17 cellular contexts compared by ENCODE assay signal in genomic region chr3:30954431-30954830, GRCh38. TPM values are rescaled to one million over a fixed set of nuclear protein-coding genes. Genes with fewer than 3 reads are reported as not detected.
A peak's percentile ranks its signal among the peaks of the same experiment; 100 is the strongest.
DNase-seq lines count a peak whose midpoint lies in the region; TF ChIP-seq lines count a peak whose summit lies in the region.
"Had no signal": no experiment of that assay in that cellular context is flagged by ENCODE, and none has a peak within 500 bp of the region (broad histone marks: within the 10 kb centered on the region; RNA-seq: fewer than 3 reads in every experiment).

No MANE protein-coding gene starts in this region.

- H3K9me3 Mint-ChIP-seq in HFFc6: peaks cover 10% of the 10 kb centered on the region; the same call in 1 of the 2 replicates

- DNase-seq in NCI-H446 (lab: John Stamatoyannopoulos, UW): peak; percentile 9 to 77
- peak; percentile 33 to 79 for DNase-seq in NCI-H524 (lab: John Stamatoyannopoulos, UW)
- peak; percentile 74 for DNase-seq in cerebellar cortex (ENCODE audit: low spot score)
- peak; percentile 27 for DNase-seq in pons (ENCODE audit: low spot score)
- DNase-seq in HuH-7 (ENCODE audit: low spot score): no peak
- DNase-seq in HFFc6: no peak
- no peak for DNase-seq in activated T-cell treated with anti-CD3 and anti-CD28 coated beads, Interleukin-2, amount 50 U/mL, for 1 hour
- DNase-seq: ACHN; BE2C; CD4-positive, CD25-positive, alpha-beta regulatory T cell; CD8-positive, alpha-beta memory T cell; COR-L47; DMS153; DMS79 treated with DMSO at 0.1 percent for 48 hours; GM23248; IMR-90 had no signal

- H3K27me3 Mint-ChIP-seq in HFFc6 (ENCODE audit: insufficient read depth): peaks cover 11% of the 10 kb centered on the region
- H3K27me3 Mint-ChIP-seq: CD4-positive, CD25-positive, alpha-beta regulatory T cell had no signal

- peaks cover 7% of the 10 kb centered on the region; the same call in 1 of the 2 replicates for H3K36me3 Mint-ChIP-seq in HFFc6 (ENCODE audit: low read depth)
- H3K36me3 Mint-ChIP-seq: CD4-positive, CD25-positive, alpha-beta regulatory T cell had no signal

- no peak overlapping the region for H3K4me3 Mint-ChIP-seq in HFFc6
- H3K4me3 Mint-ChIP-seq: CD8-positive, alpha-beta memory T cell had no signal

- no peaks in the 10 kb centered on the region for H3K4me1 Mint-ChIP-seq in HFFc6 (ENCODE audit: low read depth)
- H3K4me1 Mint-ChIP-seq: CD4-positive, CD25-positive, alpha-beta regulatory T cell; CD8-positive, alpha-beta memory T cell had no signal

- no peak for TF ChIP-seq CTCF in HFFc6 (IDR thresholded peaks at IDR 0.05)

- H3K27ac Mint-ChIP-seq in HFFc6: no peak overlapping the region
- H3K27ac Mint-ChIP-seq: CD4-positive, CD25-positive, alpha-beta regulatory T cell had no signal

RNA-seq across cellular contexts. Expression of gene GADL1, which starts 60.0 kb away (rescaled TPM):
- not detected for total RNA-seq in HFFc6 (2021; fragmentation: NEBNext Ultra II Directional; extraction: Animal tissue kit (Norgen Biotek cat#: 25700))
- total RNA-seq: CD4-positive, CD25-positive, alpha-beta regulatory T cell; CD8-positive, alpha-beta memory T cell; GM23248; H4; IMR-90 had no signal

Comparison
In these comparisons a context has a peak if more than half of its experiments do, and no peak if none do; other contexts are left out.
1. DNase-seq: peak in NCI-H446 (2 of 2), NCI-H524 (2 of 2), cerebellar cortex (single experiment) and pons (single experiment); none in HuH-7 (single experiment), HFFc6 (single experiment) and activated T-cell treated with anti-CD3 and anti-CD28 coated beads, Interleukin-2, amount 50 U/mL, for 1 hour (single experiment).